8 cellular contexts compared by ENCODE assay signal in genomic region chr3:168249048-168249538, GRCh38.
DNase-seq lines count a peak whose midpoint lies in the region; ATAC-seq and TF ChIP-seq lines count a peak whose summit lies in the region.

No MANE protein-coding gene starts in this region.

- H3K36me3 ChIP-seq in uterus: no peaks in the 10 kb centered on the region

- no peak for TF ChIP-seq POLR2A in uterus (IDR thresholded peaks at IDR 0.05)

- H3K4me3 ChIP-seq in choroid plexus epithelial cell (ENCODE audit: low read depth, low read length) (peak overlapping the region; percentile 61), uterus (peak overlapping the region; percentile 23 to 44)

- DNase-seq in DMS 273 treated with DMSO at 0.1 percent for 48 hours (lab: John Stamatoyannopoulos, UW) (peak; percentile 64), NCI-H1105 treated with DMSO at 0.1 percent for 48 hours (lab: John Stamatoyannopoulos, UW) (peak; percentile 71), choroid plexus epithelial cell (ENCODE audit: low read depth) (peak; percentile 23), medulla oblongata (ENCODE audit: extremely low spot score) (peak; percentile 7), uterus (no peak)
- no peak for DNase-seq in activated T-cell treated with anti-CD3 and anti-CD28 coated beads, Interleukin-2, amount 50 U/mL, for 48 hours

- no peaks in the 10 kb centered on the region for H3K4me1 ChIP-seq in uterus

- H3K27ac ChIP-seq in uterus: no peak overlapping the region

- intact Hi-C loops in uterus (cut with DNase I; ENCODE audit: low total_unique reads): no loop called here

- TF ChIP-seq CTCF in choroid plexus epithelial cell (conservative IDR thresholded peaks at IDR 0.05; ENCODE audit: low read depth, low read length): no peak
- no peak for TF ChIP-seq CTCF in uterus (IDR thresholded peaks at IDR 0.05)

- no peaks in the 10 kb centered on the region for H3K9me3 ChIP-seq in uterus

- ATAC-seq in GM21515 (IDR thresholded peaks at IDR 0.05; ENCODE audit: unreplicated experiment) (peak; percentile 10), GM21390 (IDR thresholded peaks at IDR 0.05; ENCODE audit: unreplicated experiment) (no peak)

- peaks cover 0 to 28% of the 10 kb centered on the region in 2 donors for H3K27me3 ChIP-seq in uterus

Comparison
In these comparisons a context has a peak if more than half of its experiments do, and no peak if none do; other contexts are left out.
1. DNase-seq: peak in DMS 273 treated with DMSO at 0.1 percent for 48 hours (single experiment), NCI-H1105 treated with DMSO at 0.1 percent for 48 hours (single experiment), choroid plexus epithelial cell (single experiment) and medulla oblongata (single experiment); none in uterus (0 of 2) and activated T-cell treated with anti-CD3 and anti-CD28 coated beads, Interleukin-2, amount 50 U/mL, for 48 hours (0 of 2).